8 cellular contexts compared by ENCODE assay signal in genomic region chr1:224170748-224171478, GRCh38. TPM values are rescaled to one million over a fixed set of nuclear protein-coding genes. Genes with fewer than 3 reads are reported as not detected.
DNase-seq lines count a peak whose midpoint lies in the region; ATAC-seq and TF ChIP-seq lines count a peak whose summit lies in the region.

No MANE protein-coding gene starts in this region.

- H2AFZ ChIP-seq in neural progenitor cell (replicated peaks): no peak overlapping the region

- no peaks in the 10 kb centered on the region for H3F3A ChIP-seq in neural progenitor cell (ENCODE audit: low read depth)

- no peak overlapping the region for H3K4me3 Mint-ChIP-seq in neural progenitor cell

- H4K20me1 ChIP-seq in neural progenitor cell (ENCODE audit: low read depth): no peaks in the 10 kb centered on the region

- H3K9me3 ChIP-seq in neural progenitor cell (ENCODE audit: low read depth): no peaks in the 10 kb centered on the region

- DNase-seq in activated T-cell treated with anti-CD3 and anti-CD28 coated beads, Interleukin-2, amount 50 U/mL, for 1 hour: peak; percentile 36
- DNase-seq in activated T-cell treated with anti-CD3 and anti-CD28 coated beads for 4 hours (no peak), OCI-M1 (lab: John Stamatoyannopoulos, UW) (peak; percentile 34), choroid plexus epithelial cell (ENCODE audit: low read depth) (peak; percentile 56), neural progenitor cell (ENCODE audit: low spot score) (peak; percentile 19), DMS114 treated with DMSO at 0.1 percent for 48 hours (lab: John Stamatoyannopoulos, UW; ENCODE audit: unreplicated experiment) (no peak), NCI-H2227 treated with DMSO at 0.1 percent for 48 hours (lab: John Stamatoyannopoulos, UW) (no peak)

- H3K4me2 ChIP-seq in neural progenitor cell: no peak overlapping the region

- H3K4me1 ChIP-seq in neural progenitor cell: no peaks in the 10 kb centered on the region

- peaks cover 10% of the 10 kb centered on the region for H3K27me3 ChIP-seq in neural progenitor cell

- peaks cover 9% of the 10 kb centered on the region for H3K9me3 Mint-ChIP-seq in neural progenitor cell

- no peaks in the 10 kb centered on the region for H3K79me2 ChIP-seq in neural progenitor cell (ENCODE audit: low read depth)

- peaks cover 1% of the 10 kb centered on the region for H3K36me3 Mint-ChIP-seq in neural progenitor cell

- peaks cover 2% of the 10 kb centered on the region for H3K27me3 Mint-ChIP-seq in neural progenitor cell (ENCODE audit: insufficient read depth, low read depth)

- peaks cover 8% of the 10 kb centered on the region for H3K4me1 Mint-ChIP-seq in neural progenitor cell

- no peak overlapping the region for H3K27ac ChIP-seq in neural progenitor cell

- ATAC-seq in GM19351 (IDR thresholded peaks at IDR 0.05; ENCODE audit: unreplicated experiment): no peak

- no peak overlapping the region for H3K27ac Mint-ChIP-seq in neural progenitor cell

- no peak overlapping the region for H3K4me3 ChIP-seq in choroid plexus epithelial cell (ENCODE audit: low read depth, low read length)
- no peak overlapping the region for H3K4me3 ChIP-seq in neural progenitor cell

- peak; percentile 68 for TF ChIP-seq CTCF in choroid plexus epithelial cell (conservative IDR thresholded peaks at IDR 0.05; ENCODE audit: low read depth, low read length)
- TF ChIP-seq CTCF in neural progenitor cell (IDR thresholded peaks at IDR 0.05): peak; percentile 35

- no peak overlapping the region for H3K9ac ChIP-seq in neural progenitor cell

- H3K36me3 ChIP-seq in neural progenitor cell: no peaks in the 10 kb centered on the region

RNA-seq across cellular contexts. Expression of gene DEGS1, which starts 12.1 kb away (rescaled TPM):
- total RNA-seq in neural progenitor cell (ENCODE audit: low replicate concordance): 47.4 and 91.2 TPM in 2 replicates

RNA-seq across cellular contexts. Expression of gene FBXO28, which starts 57.0 kb away (rescaled TPM):
- total RNA-seq in neural progenitor cell (ENCODE audit: low replicate concordance): 35.4 and 52.1 TPM in 2 replicates

Comparison
In these comparisons a context has a peak if more than half of its experiments do, and no peak if none do; other contexts are left out.
1. DNase-seq: peak in activated T-cell treated with anti-CD3 and anti-CD28 coated beads, Interleukin-2, amount 50 U/mL, for 1 hour (single experiment), OCI-M1 (single experiment), choroid plexus epithelial cell (single experiment) and neural progenitor cell (single experiment); none in activated T-cell treated with anti-CD3 and anti-CD28 coated beads for 4 hours (single experiment), DMS114 treated with DMSO at 0.1 percent for 48 hours (single experiment) and NCI-H2227 treated with DMSO at 0.1 percent for 48 hours (single experiment).